12 cellular contexts compared by ENCODE assay signal in genomic region chr13:110304256-110304655, GRCh38. TPM values are rescaled to one million over a fixed set of nuclear protein-coding genes. Genes with fewer than 3 reads are reported as not detected.
DNase-seq lines count a peak whose midpoint lies in the region; ATAC-seq and TF ChIP-seq lines count a peak whose summit lies in the region.
"Had no signal": no experiment of that assay in that cellular context is flagged by ENCODE, and none has a peak within 500 bp of the region (broad histone marks: within the 10 kb centered on the region; RNA-seq: fewer than 3 reads in every experiment).

No MANE protein-coding gene starts in this region.

- H3K36me3 Mint-ChIP-seq in nephron (ENCODE audit: low read depth) (peaks cover 3% of the 10 kb centered on the region), type B pancreatic cell (no peaks in the 10 kb centered on the region)
- no peaks in the 10 kb centered on the region for H3K36me3 Mint-ChIP-seq in activated T-helper 2 cell treated with anti-CD3 and anti-CD28 coated beads, Interferon-gamma antibody, Interleukin-2, Interleukin-4, amounts not matched to agents 10 μg/mL and 5 μg/mL and 100 μg/mL, durations not matched to agents 14 hours and 24 hours and 36 hours (ENCODE audit: low read depth)

- no peak for ATAC-seq in SK-N-SH treated with all-trans-retinoic acid at 6 μM for 48 hours
- ATAC-seq in GM18520 (IDR thresholded peaks at IDR 0.05; ENCODE audit: unreplicated experiment) = no peak

- TF ChIP-seq EP300 in SK-N-SH (IDR thresholded peaks at IDR 0.05; ENCODE audit: borderline replicate concordance in 1 of 2, low read depth in 1 of 2, low read length in 1 of 2) = no peak

- H3K27me3 ChIP-seq in SK-N-SH (ENCODE audit: insufficient read depth) (no peaks in the 10 kb centered on the region), esophagus squamous epithelium (peaks cover 0 to 75% (median 3%) of the 10 kb centered on the region in 4 donors)

- peaks cover 8% of the 10 kb centered on the region for H3F3A ChIP-seq in SK-N-SH (replicated peaks; ENCODE audit: insufficient read depth)

- H3K27ac Mint-ChIP-seq in nephron (peak overlapping the region; percentile 79 to 89 (median 86)), type B pancreatic cell (peak overlapping the region; percentile 24)
- no peak overlapping the region for H3K27ac Mint-ChIP-seq in activated T-helper 2 cell treated with anti-CD3 and anti-CD28 coated beads, Interferon-gamma antibody, Interleukin-2, Interleukin-4, amounts not matched to agents 10 μg/mL and 5 μg/mL and 100 μg/mL, durations not matched to agents 14 hours and 24 hours and 36 hours
- H3K27ac Mint-ChIP-seq: activated B cell treated with CpG ODN at 0.5 μM for 24 hours had no signal

- H3K79me2 ChIP-seq in SK-N-SH (ENCODE audit: insufficient read depth) = peaks cover 100% of the 10 kb centered on the region

- CTCF ChIA-PET in SK-N-SH (lab: Yijun Ruan, JAX) = interaction anchor here (1.0 to 4.1 kb wide), 6 partner anchors 43 to 108 kb away, joined by 3 to 15 read pairs (median 6); no protein-coding TSS in a partner anchor

- H3K9me3 ChIP-seq in SK-N-SH (no peaks in the 10 kb centered on the region), esophagus squamous epithelium (no peaks in the 10 kb centered on the region)

- H3K9ac ChIP-seq in SK-N-SH = no peak overlapping the region

- peak overlapping the region in 1 of 2 experiments; percentile 39; a peak in 2 of 4 replicates for H3K27ac ChIP-seq in SK-N-SH (ENCODE audit: low read depth in 2 of 2, low read length in 1 of 2)
- peak overlapping the region in 3 of 4 donors; percentile 77 to 95 (median 90) for H3K27ac ChIP-seq in esophagus squamous epithelium

- POLR2A ChIA-PET in SK-N-SH (lab: Yijun Ruan, JAX) = interaction anchor here (1.5 kb wide), 1 partner anchor 66 kb away, joined by 3 read pairs; no protein-coding TSS in a partner anchor

- H3K36me3 ChIP-seq in SK-N-SH (replicated peaks in 1 of 2; ENCODE audit: control insufficient read depth in 1 of 2, insufficient read depth in 2 of 2, low read length in 1 of 2) (peaks cover 0 to 8% of the 10 kb centered on the region in 2 experiments), esophagus squamous epithelium (no peaks in the 10 kb centered on the region)

- H3K4me3 Mint-ChIP-seq in nephron (peak overlapping the region; percentile 80 to 90 (median 86)), type B pancreatic cell (peak overlapping the region; percentile 21)
- no peak overlapping the region for H3K4me3 Mint-ChIP-seq in activated T-helper 2 cell treated with anti-CD3 and anti-CD28 coated beads, Interferon-gamma antibody, Interleukin-2, Interleukin-4, amounts not matched to agents 10 μg/mL and 5 μg/mL and 100 μg/mL, durations not matched to agents 14 hours and 24 hours and 36 hours (ENCODE audit: low read depth)
- H3K4me3 Mint-ChIP-seq: activated B cell treated with CpG ODN at 0.5 μM for 24 hours had no signal

- H3K27me3 Mint-ChIP-seq in nephron (ENCODE audit: low read depth) = no peaks in the 10 kb centered on the region
- H3K27me3 Mint-ChIP-seq in type B pancreatic cell = peaks cover 51% of the 10 kb centered on the region
- peaks cover 74% of the 10 kb centered on the region for H3K27me3 Mint-ChIP-seq in activated T-helper 2 cell treated with anti-CD3 and anti-CD28 coated beads, Interferon-gamma antibody, Interleukin-2, Interleukin-4, amounts not matched to agents 10 μg/mL and 5 μg/mL and 100 μg/mL, durations not matched to agents 14 hours and 24 hours and 36 hours (ENCODE audit: low read depth)

- peaks cover 32 to 42% of the 10 kb centered on the region in 2 experiments; a peak in 3 of 4 replicates for H3K4me1 ChIP-seq in SK-N-SH (ENCODE audit: control insufficient read depth in 1 of 2, insufficient read depth in 2 of 2, low read depth in 1 of 2, low read length in 1 of 2)
- H3K4me1 ChIP-seq in esophagus squamous epithelium = peaks cover 5 to 94% (median 15%) of the 10 kb centered on the region in 3 donors

- H3K9me2 ChIP-seq in SK-N-SH = no peaks in the 10 kb centered on the region

- TF ChIP-seq CTCF in SK-N-SH (IDR thresholded peaks at IDR 0.05) = no peak
- no peak for TF ChIP-seq CTCF in esophagus squamous epithelium (IDR thresholded peaks at IDR 0.05)
- no peak for TF ChIP-seq CTCF in nephron (IDR thresholded peaks at IDR 0.05; ENCODE audit: unreplicated experiment in 3 of 3)
- TF ChIP-seq CTCF in type B pancreatic cell (conservative IDR thresholded peaks at IDR 0.05) = no peak

- H3K4me2 ChIP-seq in SK-N-SH = peak overlapping the region; percentile 98

- no peak overlapping the region for H2AFZ ChIP-seq in SK-N-SH (ENCODE audit: low read depth)

- WGBS in SK-N-SH (ENCODE audit: low lambda C conversion rate) = 83% methylated on average over 4 of the region's 4 CpGs
- 39 to 56% methylated on average over 4 of the region's 4 CpGs for WGBS in esophagus squamous epithelium, 2 donors

- no peaks in the 10 kb centered on the region for H3K9me3 Mint-ChIP-seq in nephron
- no peaks in the 10 kb centered on the region for H3K9me3 Mint-ChIP-seq in type B pancreatic cell
- H3K9me3 Mint-ChIP-seq in activated T-helper 2 cell treated with anti-CD3 and anti-CD28 coated beads, Interferon-gamma antibody, Interleukin-2, Interleukin-4, amounts not matched to agents 10 μg/mL and 5 μg/mL and 100 μg/mL, durations not matched to agents 14 hours and 24 hours and 36 hours = no peaks in the 10 kb centered on the region
- H3K9me3 Mint-ChIP-seq: activated B cell treated with CpG ODN at 0.5 μM for 24 hours had no signal

- TF ChIP-seq POLR2A in esophagus squamous epithelium (IDR thresholded peaks at IDR 0.05) = no peak

- DNase-seq in SK-N-SH (no peak), esophagus squamous epithelium (lab: John Stamatoyannopoulos, UW) (no peak), type B pancreatic cell (ENCODE audit: extremely low spot score, unreplicated experiment) (no peak)
- DNase-seq in activated T-helper 2 cell treated with anti-CD3 and anti-CD28 coated beads, Interferon-gamma antibody, Interleukin-2, Interleukin-4, amounts not matched to agents 10 μg/mL and 5 μg/mL and 100 μg/mL, durations not matched to agents 14 hours and 24 hours and 36 hours (ENCODE audit: low spot score) = no peak
- DNase-seq in activated CD4-positive, CD25-positive, alpha-beta regulatory T cell (lab: John Stamatoyannopoulos, UW) = no peak
- DNase-seq: activated B cell treated with CpG ODN at 0.5 μM for 24 hours, GDM1, NCI-H1417 treated with DMSO at 0.1 percent for 48 hours, substantia nigra had no signal

- TF ChIP-seq RAD21 in SK-N-SH (IDR thresholded peaks at IDR 0.05; ENCODE audit: low read length) = no peak

- peaks cover 64% of the 10 kb centered on the region for H3K4me1 Mint-ChIP-seq in nephron
- H3K4me1 Mint-ChIP-seq in type B pancreatic cell (ENCODE audit: unreplicated experiment) = peaks cover 43% of the 10 kb centered on the region
- H3K4me1 Mint-ChIP-seq in activated T-helper 2 cell treated with anti-CD3 and anti-CD28 coated beads, Interferon-gamma antibody, Interleukin-2, Interleukin-4, amounts not matched to agents 10 μg/mL and 5 μg/mL and 100 μg/mL, durations not matched to agents 14 hours and 24 hours and 36 hours (ENCODE audit: low read depth) = peaks cover 2% of the 10 kb centered on the region

- no peak overlapping the region; a peak in 2 of 4 replicates for H3K4me3 ChIP-seq in SK-N-SH (ENCODE audit: low read depth in 2 of 2, low read length in 1 of 2)
- peak overlapping the region in 3 of 4 donors; percentile 55 to 77 (median 74) for H3K4me3 ChIP-seq in esophagus squamous epithelium

- intact Hi-C loops in esophagus squamous epithelium (cut with DNase I) = no loop called here
- intact Hi-C loops in activated T-helper 2 cell treated with anti-CD3 and anti-CD28 coated beads, Interferon-gamma antibody, Interleukin-2, Interleukin-4, amounts not matched to agents 10 μg/mL and 5 μg/mL and 100 μg/mL, durations not matched to agents 14 hours and 24 hours and 36 hours (cut with micrococcal nuclease) = no loop called here

- H4K20me1 ChIP-seq in SK-N-SH (ENCODE audit: insufficient read depth) = peaks cover 19% of the 10 kb centered on the region; the same call in 1 of the 2 replicates

TF ChIP-seq in SK-N-SH, 30 proteins besides CTCF, POLR2A, EP300 and RAD21 (continues in another document):
- no peak for TF ChIP-seq PBX3 (IDR thresholded peaks at IDR 0.05)

TF ChIP-seq in SK-N-SH treated with all-trans-retinoic acid at 6 μM for 48 hours, 23 proteins besides CTCF, POLR2A, EP300 and RAD21 (continues in another document):
- no peak for TF ChIP-seq OSR1 (CRISPR knock-in tag; IDR thresholded peaks at IDR 0.05)

RNA-seq across cellular contexts. Expression of gene COL4A1, which starts 2.7 kb away (rescaled TPM):
- polyA plus RNA-seq in SK-N-SH (2012; rRNA removed) = 28.2 and 30.3 TPM in 2 replicates
- 28.1 and 32.5 TPM in 2 replicates for polyA plus RNA-seq in SK-N-SH (2012; cell fraction: cytosol; rRNA removed)
- 48.2 and 61.1 TPM in 2 replicates for polyA plus RNA-seq in SK-N-SH (2012; cell fraction: nucleus; rRNA removed)
- total RNA-seq in esophagus squamous epithelium (10 to 100 TPM in 3 of 4 donors, 1 to 10 TPM in 1; 8.9 to 97.1 (median 40.2) TPM), type B pancreatic cell (ENCODE audit: low replicate concordance) (20.4 and 83.6 TPM in 2 replicates)
- not detected in 2 replicates for total RNA-seq in activated T-helper 2 cell treated with anti-CD3 and anti-CD28 coated beads, Interferon-gamma antibody, Interleukin-2, Interleukin-4, amounts not matched to agents 10 μg/mL and 5 μg/mL and 100 μg/mL, durations not matched to agents 14 hours and 24 hours and 36 hours
- total RNA-seq: activated B cell treated with CpG ODN at 0.5 μM for 24 hours had no signal

RNA-seq across cellular contexts. Expression of gene COL4A2, which starts 2.8 kb away (rescaled TPM):
- 61.1 and 137 TPM in 2 replicates for polyA plus RNA-seq in SK-N-SH (2012; rRNA removed)
- polyA plus RNA-seq in SK-N-SH (2012; cell fraction: cytosol; rRNA removed) = 42.5 and 60.6 TPM in 2 replicates
- 103 and 166 TPM in 2 replicates for polyA plus RNA-seq in SK-N-SH (2012; cell fraction: nucleus; rRNA removed)
- total RNA-seq in esophagus squamous epithelium (100 to 1,000 TPM in 1 of 4 donors, 10 to 100 TPM in 3; 11.9 to 102 (median 43.5) TPM), type B pancreatic cell (ENCODE audit: low replicate concordance) (38.6 and 145 TPM in 2 replicates)
- total RNA-seq in activated T-helper 2 cell treated with anti-CD3 and anti-CD28 coated beads, Interferon-gamma antibody, Interleukin-2, Interleukin-4, amounts not matched to agents 10 μg/mL and 5 μg/mL and 100 μg/mL, durations not matched to agents 14 hours and 24 hours and 36 hours = not detected in 2 replicates
- total RNA-seq: activated B cell treated with CpG ODN at 0.5 μM for 24 hours had no signal

Comparison
In these comparisons a context has a peak if more than half of its experiments do, and no peak if none do; other contexts are left out.
1. H3K4me3 ChIP-seq: peak in esophagus squamous epithelium (3 of 4); none in SK-N-SH (0 of 2).
2. RNA of gene COL4A2, which starts 2.8 kb away (total RNA-seq): 38.6 to 145 TPM in type B pancreatic cell and 11.9 to 102 TPM in esophagus squamous epithelium; not detected in activated T-helper 2 cell treated with anti-CD3 and anti-CD28 coated beads, Interferon-gamma antibody, Interleukin-2, Interleukin-4, amounts not matched to agents 10 μg/mL and 5 μg/mL and 100 μg/mL, durations not matched to agents 14 hours and 24 hours and 36 hours; every median in the first group is over 10 times any median in the second.